ENCODE assay signal across 25 cellular contexts in the genomic region with DNA sequence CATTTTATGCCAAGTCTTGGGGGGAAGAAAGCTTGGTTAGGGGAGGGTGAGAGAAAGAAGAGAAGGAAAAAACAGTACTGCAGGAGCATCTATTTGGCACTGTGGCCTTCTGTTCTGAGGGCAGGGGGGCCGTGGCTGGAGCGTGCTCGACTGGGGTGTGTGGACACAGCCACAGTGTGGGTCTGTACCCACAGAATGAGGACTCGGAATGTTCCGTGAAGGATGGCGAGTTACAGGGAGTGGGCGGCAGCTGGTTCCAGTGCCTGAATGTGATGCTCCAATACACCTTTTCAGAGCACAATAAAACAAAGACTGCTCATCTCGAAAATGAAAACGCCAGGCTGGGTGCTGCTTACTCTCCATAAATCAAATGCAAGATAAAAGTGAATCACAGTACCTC. TPM values are rescaled to one million over a fixed set of nuclear protein-coding genes. Genes with fewer than 3 reads are reported as not detected.
A peak's percentile ranks its signal among the peaks of the same experiment; 100 is the strongest.
DNase-seq lines count a peak whose midpoint lies in the region; ATAC-seq and TF ChIP-seq lines count a peak whose summit lies in the region.
"Had no signal": no experiment of that assay in that cellular context is flagged by ENCODE, and none has a peak within 500 bp of the region (broad histone marks: within the 10 kb centered on the region; RNA-seq: fewer than 3 reads in every experiment).

No MANE protein-coding gene starts in this region.

- WGBS in esophagus muscularis mucosa, result 53% methylated on average over 9 of the region's 9 CpGs
- WGBS in neuronal stem cell (ENCODE audit: extremely low coverage in 2 of 2, insufficient read length in 2 of 2, insufficient replicate concordance in 1 of 2), 2 donors, result no CpG with 5 or more reads among the region's 9 CpGs

- peak overlapping the region; percentile 28 for H3K4me2 ChIP-seq in neuronal stem cell (ENCODE audit: insufficient read depth, low read length, poor library complexity, severe bottlenecking)

- no peak overlapping the region for H2BK120ac ChIP-seq in neuronal stem cell (ENCODE audit: low read depth, low read length)

- intact Hi-C loops in esophagus muscularis mucosa (cut with DNase I), result no loop called here

- no peak overlapping the region for H3K14ac ChIP-seq in neuronal stem cell (ENCODE audit: low read length)

- H2BK12ac ChIP-seq in neuronal stem cell (ENCODE audit: low read length), result peak overlapping the region; percentile 14

- peak overlapping the region; percentile 98 for H3K27ac ChIP-seq in HUES48 (ENCODE audit: low read depth, low read length)
- no peak overlapping the region for H3K27ac ChIP-seq in esophagus muscularis mucosa (replicated peaks in 1 of 4)
- H3K27ac ChIP-seq in neuronal stem cell (replicated peaks; ENCODE audit: low read length), result peak overlapping the region; percentile 97
- H3K27ac ChIP-seq: colonic mucosa, left ventricle myocardium inferior, RWPE1, skin epidermis, suprapubic skin had no signal

- peak overlapping the region; percentile 84 for H3K18ac ChIP-seq in neuronal stem cell (ENCODE audit: low read length)

- peaks cover 60% of the 10 kb centered on the region for H3K4me1 ChIP-seq in HUES48 (ENCODE audit: control insufficient read depth, insufficient read depth, low read length)
- peaks cover 8% of the 10 kb centered on the region for H3K4me1 ChIP-seq in NT2/D1 (ENCODE audit: insufficient read depth, insufficient read length)
- no peaks in the 10 kb centered on the region for H3K4me1 ChIP-seq in esophagus muscularis mucosa
- H3K4me1 ChIP-seq in neuronal stem cell (ENCODE audit: control insufficient read depth in 2 of 2, insufficient read depth in 1 of 2, low read depth in 1 of 2, low read length in 2 of 2), result peaks cover 18 to 37% of the 10 kb centered on the region in 2 donors
- H3K4me1 ChIP-seq: colonic mucosa, left ventricle myocardium inferior, suprapubic skin had no signal

- no peaks in the 10 kb centered on the region for H3K9me3 ChIP-seq in HUES48 (ENCODE audit: control insufficient read depth, insufficient read depth, low read length)
- peaks cover 12% of the 10 kb centered on the region; the same call in 1 of the 2 replicates for H3K9me3 ChIP-seq in NT2/D1 (ENCODE audit: insufficient read depth, low read length)
- no peaks in the 10 kb centered on the region for H3K9me3 ChIP-seq in esophagus muscularis mucosa
- no peaks in the 10 kb centered on the region for H3K9me3 ChIP-seq in neuronal stem cell (replicated peaks in 1 of 2; ENCODE audit: control insufficient read depth in 2 of 2, insufficient read depth in 1 of 2, low read depth in 1 of 2, low read length in 2 of 2)
- H3K9me3 ChIP-seq in T-helper 17 cell (ENCODE audit: control insufficient read depth, low read length, poor library complexity, severe bottlenecking), result no peaks in the 10 kb centered on the region
- H3K9me3 ChIP-seq: colonic mucosa, left ventricle myocardium inferior, suprapubic skin had no signal

- DNase-seq in NT2/D1 (ENCODE audit: low read depth, low spot score) (no peak), esophagus muscularis mucosa (ENCODE audit: extremely low spot score) (peak; percentile 64), neuronal stem cell (ENCODE audit: low spot score) (peak; percentile 39), T1000 (lab: John Stamatoyannopoulos, UW) (no peak), T-helper 17 cell (no peak)
- DNase-seq: activated CD4-positive, alpha-beta T cell treated with anti-CD3 and anti-CD28 coated beads, Interleukin-2, amount 50 U/mL, for 48 hours; activated CD8-positive, alpha-beta memory T cell treated with anti-CD3 and anti-CD28 coated beads, Interleukin-2, amount 50 U/mL, for 48 hours; activated naive CD8-positive, alpha-beta T cell treated with anti-CD3 and anti-CD28 coated beads, Interleukin-2, amount 10 ng/mL, durations not matched to agents 7 days and 5 days; CD4-positive, CD25-positive, alpha-beta regulatory T cell; colonic mucosa; DMS153; HFFc6; left ventricle myocardium inferior; midbrain; NCI-H1048; NCI-H524 treated with DMSO at 0.1 percent for 48 hours; stimulated activated CD4-positive, alpha-beta T cell treated with anti-CD3 and anti-CD28 coated beads, Interleukin-2, amount 100 ng/mL, for 24 hours had no signal

- H3K4me3 Mint-ChIP-seq in T-helper 17 cell, result no peak overlapping the region
- H3K4me3 Mint-ChIP-seq: activated naive CD8-positive, alpha-beta T cell treated with anti-CD3 and anti-CD28 coated beads, Interleukin-2, amount 10 ng/mL, durations not matched to agents 7 days and 5 days; CD4-positive, CD25-positive, alpha-beta regulatory T cell; HFFc6; natural killer cell treated with Interleukin-12 subunit alpha and Interleukin-12 subunit beta and Interleukin-15 and Interleukin-18, amount 100 ng/mL, for 72 hours; stimulated activated effector memory CD8-positive, alpha-beta T cell treated with anti-CD3 and anti-CD28 coated beads, Interleukin-12 subunit alpha, Interleukin-12 subunit beta, amount 100 ng/mL, for 72 hours had no signal

- no peaks in the 10 kb centered on the region for H3K79me1 ChIP-seq in neuronal stem cell (ENCODE audit: low read depth, low read length)

- no peaks in the 10 kb centered on the region for H3K4me1 Mint-ChIP-seq in T-helper 17 cell
- H3K4me1 Mint-ChIP-seq: activated naive CD8-positive, alpha-beta T cell treated with anti-CD3 and anti-CD28 coated beads, Interleukin-2, amount 10 ng/mL, durations not matched to agents 7 days and 5 days; CD4-positive, CD25-positive, alpha-beta regulatory T cell; stimulated activated effector memory CD8-positive, alpha-beta T cell treated with anti-CD3 and anti-CD28 coated beads, Interleukin-12 subunit alpha, Interleukin-12 subunit beta, amount 100 ng/mL, for 72 hours had no signal

- peak overlapping the region; percentile 88 for H4K91ac ChIP-seq in neuronal stem cell (ENCODE audit: low read depth, low read length, poor library complexity)

- no peak overlapping the region for H4K8ac ChIP-seq in neuronal stem cell (ENCODE audit: low read depth, low read length)

- no peak overlapping the region for H3K27ac Mint-ChIP-seq in T-helper 17 cell
- H3K27ac Mint-ChIP-seq: activated naive CD8-positive, alpha-beta T cell treated with anti-CD3 and anti-CD28 coated beads, Interleukin-2, amount 10 ng/mL, durations not matched to agents 7 days and 5 days; CD4-positive, CD25-positive, alpha-beta regulatory T cell; HFFc6; natural killer cell treated with Interleukin-12 subunit alpha and Interleukin-12 subunit beta and Interleukin-15 and Interleukin-18, amount 100 ng/mL, for 72 hours; stimulated activated effector memory CD8-positive, alpha-beta T cell treated with anti-CD3 and anti-CD28 coated beads, Interleukin-12 subunit alpha, Interleukin-12 subunit beta, amount 100 ng/mL, for 72 hours had no signal

- no peak overlapping the region for H2AK5ac ChIP-seq in neuronal stem cell (ENCODE audit: low read depth, low read length)

- H2BK5ac ChIP-seq in neuronal stem cell (ENCODE audit: low read length), result no peak overlapping the region

- H2AFZ ChIP-seq in neuronal stem cell (ENCODE audit: low read length), result peak overlapping the region; percentile 22

- peaks cover 13% of the 10 kb centered on the region for H3K27me3 Mint-ChIP-seq in T-helper 17 cell
- H3K27me3 Mint-ChIP-seq: activated naive CD8-positive, alpha-beta T cell treated with anti-CD3 and anti-CD28 coated beads, Interleukin-2, amount 10 ng/mL, durations not matched to agents 7 days and 5 days; CD4-positive, CD25-positive, alpha-beta regulatory T cell had no signal

- H3K9ac ChIP-seq in HUES48 (ENCODE audit: low read depth, low read length) (peak overlapping the region; percentile 31; the same call in 1 of the 2 replicates), NT2/D1 (ENCODE audit: insufficient read length, low read depth) (peak overlapping the region; percentile 46), neuronal stem cell (ENCODE audit: low read depth, low read length, poor library complexity) (no peak overlapping the region)

- no peaks in the 10 kb centered on the region for H3K36me3 ChIP-seq in HUES48 (ENCODE audit: control insufficient read depth, insufficient read depth, low read length)
- H3K36me3 ChIP-seq in NT2/D1 (ENCODE audit: insufficient read depth, insufficient read length, low read length), result no peaks in the 10 kb centered on the region
- no peaks in the 10 kb centered on the region for H3K36me3 ChIP-seq in esophagus muscularis mucosa
- no peaks in the 10 kb centered on the region for H3K36me3 ChIP-seq in neuronal stem cell (replicated peaks in 1 of 2; ENCODE audit: control insufficient read depth in 2 of 2, insufficient read depth in 2 of 2, low read length in 2 of 2)
- H3K36me3 ChIP-seq: colonic mucosa, left ventricle myocardium inferior, suprapubic skin had no signal

- peaks cover 64% of the 10 kb centered on the region for H3K27me3 ChIP-seq in HUES48 (ENCODE audit: control insufficient read depth, insufficient read depth, low read length)
- no peaks in the 10 kb centered on the region for H3K27me3 ChIP-seq in NT2/D1 (ENCODE audit: insufficient read depth, insufficient read length)
- peaks cover 0 to 5% (median 0%) of the 10 kb centered on the region in 4 donors for H3K27me3 ChIP-seq in esophagus muscularis mucosa
- H3K27me3 ChIP-seq in neuronal stem cell (ENCODE audit: control insufficient read depth in 3 of 3, insufficient read depth in 3 of 3, low read depth in 1 of 3, low read length in 3 of 3), result peaks cover 0 to 47% (median 0%) of the 10 kb centered on the region in 3 experiments
- H3K27me3 ChIP-seq: colonic mucosa had no signal

- H3K4me3 ChIP-seq in HUES48 (ENCODE audit: low read depth, low read length) (peak overlapping the region; percentile 31), NT2/D1 (ENCODE audit: insufficient read length, low read depth) (no peak overlapping the region), esophagus muscularis mucosa (no peak overlapping the region), neuronal stem cell (ENCODE audit: low read length in 2 of 2) (no peak overlapping the region)
- H3K4me3 ChIP-seq: colonic mucosa, left ventricle myocardium inferior, skin epidermis, suprapubic skin had no signal

- H3K4ac ChIP-seq in neuronal stem cell (ENCODE audit: low read length), result no peak overlapping the region

- H3K23ac ChIP-seq in neuronal stem cell (ENCODE audit: low read depth, low read length, poor library complexity), result no peak overlapping the region

- no peak for TF ChIP-seq CTCF in esophagus muscularis mucosa (IDR thresholded peaks at IDR 0.05)

- no peak overlapping the region for H2BK15ac ChIP-seq in neuronal stem cell (ENCODE audit: low read length)

- no peaks in the 10 kb centered on the region for H3K36me3 Mint-ChIP-seq in T-helper 17 cell (ENCODE audit: low read depth)
- H3K36me3 Mint-ChIP-seq: activated naive CD8-positive, alpha-beta T cell treated with anti-CD3 and anti-CD28 coated beads, Interleukin-2, amount 10 ng/mL, durations not matched to agents 7 days and 5 days; CD4-positive, CD25-positive, alpha-beta regulatory T cell; natural killer cell treated with Interleukin-12 subunit alpha and Interleukin-12 subunit beta and Interleukin-15 and Interleukin-18, amount 100 ng/mL, for 72 hours; stimulated activated effector memory CD8-positive, alpha-beta T cell treated with anti-CD3 and anti-CD28 coated beads, Interleukin-12 subunit alpha, Interleukin-12 subunit beta, amount 100 ng/mL, for 72 hours had no signal

- TF ChIP-seq POLR2A in esophagus muscularis mucosa (IDR thresholded peaks at IDR 0.05; ENCODE audit: low read depth) (no peak), GM18505 (IDR thresholded peaks at IDR 0.05; ENCODE audit: borderline replicate concordance, extremely low read depth, insufficient read depth, insufficient read length) (no peak)

- no peak for TF ChIP-seq EP300 in esophagus muscularis mucosa (IDR thresholded peaks at IDR 0.05)

- ATAC-seq in T-helper 17 cell (no peak), GM18505 (IDR thresholded peaks at IDR 0.05; ENCODE audit: unreplicated experiment) (no peak)
- ATAC-seq: HepG2; natural killer cell treated with Interleukin-12 subunit alpha and Interleukin-12 subunit beta and Interleukin-15 and Interleukin-18, amount 100 ng/mL, for 72 hours; stimulated activated effector memory CD8-positive, alpha-beta T cell treated with anti-CD3 and anti-CD28 coated beads, Interleukin-12 subunit alpha, Interleukin-12 subunit beta, amount 100 ng/mL, for 72 hours had no signal

RNA-seq across cellular contexts. Expression of a gene that starts 59.2 kb away (rescaled TPM):
- total RNA-seq in esophagus muscularis mucosa, result under 1 TPM in 1 of 4 donors, not detected in 3; 0.17 TPM
- polyA plus RNA-seq in neuronal stem cell (2013, experiment 1 of 2), result 6.5 TPM
- 6.4 TPM for polyA plus RNA-seq in neuronal stem cell (2013, experiment 2 of 2)
- 1 to 10 TPM in 1 of 2 donors, not detected in 1; 1.0 TPM for total RNA-seq in T-helper 17 cell
- total RNA-seq: activated naive CD8-positive, alpha-beta T cell treated with anti-CD3 and anti-CD28 coated beads, Interleukin-2, amount 10 ng/mL, durations not matched to agents 7 days and 5 days; CD4-positive, CD25-positive, alpha-beta regulatory T cell; HepG2; HFFc6; left ventricle myocardium inferior; natural killer cell treated with Interleukin-12 subunit alpha and Interleukin-12 subunit beta and Interleukin-15 and Interleukin-18, amount 100 ng/mL, for 72 hours had no signal
- polyA plus RNA-seq: CD4-positive, CD25-positive, alpha-beta regulatory T cell; HepG2 had no signal

Comparison
In these comparisons a context has a peak if more than half of its experiments do, and no peak if none do; other contexts are left out.
1. H3K27ac ChIP-seq: peak in HUES48 (single experiment) and neuronal stem cell (single experiment); none in esophagus muscularis mucosa (0 of 4).
2. DNase-seq: peak in esophagus muscularis mucosa (single experiment) and neuronal stem cell (single experiment); none in NT2/D1 (single experiment), T1000 (single experiment) and T-helper 17 cell (0 of 3).